15 cellular contexts compared by ENCODE assay signal in genomic region chr16:8623634-8624033, GRCh38. TPM values are rescaled to one million over a fixed set of nuclear protein-coding genes. Genes with fewer than 3 reads are reported as not detected.
DNase-seq lines count a peak whose midpoint lies in the region; ATAC-seq and TF ChIP-seq lines count a peak whose summit lies in the region.
"Had no signal": no experiment of that assay in that cellular context is flagged by ENCODE, and none has a peak within 500 bp of the region (broad histone marks: within the 10 kb centered on the region; RNA-seq: fewer than 3 reads in every experiment).

No MANE protein-coding gene starts in this region.

- no peaks in the 10 kb centered on the region for H3K9me2 ChIP-seq in Loucy (replicated peaks; ENCODE audit: low read depth, low read length)

- ATAC-seq in psoas muscle, result no peak
- ATAC-seq: heart right ventricle had no signal

- H3K27me3 ChIP-seq in Loucy (ENCODE audit: insufficient read depth, low read length, poor library complexity, severe bottlenecking) (no peaks in the 10 kb centered on the region), psoas muscle (ENCODE audit: insufficient read depth in 3 of 3, low read length in 2 of 3) (no peaks in the 10 kb centered on the region)
- H3K27me3 ChIP-seq: dorsolateral prefrontal cortex, heart right ventricle had no signal

- intact Hi-C loops in activated CD4-positive, alpha-beta T cell treated with anti-CD3 and anti-CD28 coated beads, Interleukin-2, amount 10 ng/mL, durations not matched to agents 24 days and 14 days (cut with micrococcal nuclease), result loop anchor here (2.0 to 5.0 kb wide), 3 partner anchors 34 to 57 kb away; no protein-coding TSS in a partner anchor
- intact Hi-C loops in psoas muscle (cut with DNase I), result no loop called here
- intact Hi-C loops in activated CD4-positive, alpha-beta memory T cell treated with anti-CD3 and anti-CD28 coated beads for 36 hours (cut with micrococcal nuclease), result loop anchor here (5.0 kb wide), 1 partner anchor 49 kb away; the partner anchor contains the start of gene ABAT

- H3K9me3 Mint-ChIP-seq in activated CD4-positive, alpha-beta T cell treated with anti-CD3 and anti-CD28 coated beads, Interleukin-2, amount 10 ng/mL, durations not matched to agents 24 days and 14 days, result no peaks in the 10 kb centered on the region
- no peaks in the 10 kb centered on the region for H3K9me3 Mint-ChIP-seq in activated CD4-positive, alpha-beta T cell treated with anti-CD3 and anti-CD28 coated beads, Interleukin-2, amount 10 ng/mL, durations not matched to agents 7 days and 5 days
- H3K9me3 Mint-ChIP-seq in chondrocyte (ENCODE audit: low read depth), result no peaks in the 10 kb centered on the region
- H3K9me3 Mint-ChIP-seq in activated CD4-positive, alpha-beta memory T cell treated with anti-CD3 and anti-CD28 coated beads for 36 hours, result no peaks in the 10 kb centered on the region

- TF ChIP-seq CTCF in Loucy (conservative IDR thresholded peaks at IDR 0.05; ENCODE audit: low read length) (no peak), fibroblast of mammary gland (conservative IDR thresholded peaks at IDR 0.05; ENCODE audit: control insufficient read depth, insufficient read depth, low read depth, low read length) (no peak), psoas muscle (IDR thresholded peaks at IDR 0.05) (no peak), chondrocyte (IDR thresholded peaks at IDR 0.05) (no peak)

- H3K4me3 Mint-ChIP-seq in activated CD4-positive, alpha-beta T cell treated with anti-CD3 and anti-CD28 coated beads, Interleukin-2, amount 10 ng/mL, durations not matched to agents 24 days and 14 days, result peak overlapping the region; percentile 39
- no peak overlapping the region for H3K4me3 Mint-ChIP-seq in activated CD4-positive, alpha-beta T cell treated with anti-CD3 and anti-CD28 coated beads, Interleukin-2, amount 10 ng/mL, durations not matched to agents 7 days and 5 days
- H3K4me3 Mint-ChIP-seq in chondrocyte (ENCODE audit: unreplicated experiment), result no peak overlapping the region
- H3K4me3 Mint-ChIP-seq in activated CD4-positive, alpha-beta memory T cell treated with anti-CD3 and anti-CD28 coated beads for 36 hours, result no peak overlapping the region

- peaks cover 6% of the 10 kb centered on the region; the same call in 1 of the 2 replicates for H3K36me3 ChIP-seq in Loucy (ENCODE audit: insufficient read depth, low read length)
- peaks cover 6 to 34% of the 10 kb centered on the region in 2 donors for H3K36me3 ChIP-seq in psoas muscle (ENCODE audit: insufficient read depth in 1 of 2, low read depth in 1 of 2)

- no peak overlapping the region for H3K27ac Mint-ChIP-seq in activated CD4-positive, alpha-beta T cell treated with anti-CD3 and anti-CD28 coated beads, Interleukin-2, amount 10 ng/mL, durations not matched to agents 24 days and 14 days
- H3K27ac Mint-ChIP-seq in activated CD4-positive, alpha-beta T cell treated with anti-CD3 and anti-CD28 coated beads, Interleukin-2, amount 10 ng/mL, durations not matched to agents 7 days and 5 days, result no peak overlapping the region
- H3K27ac Mint-ChIP-seq in chondrocyte (ENCODE audit: unreplicated experiment), result no peak overlapping the region
- no peak overlapping the region for H3K27ac Mint-ChIP-seq in activated CD4-positive, alpha-beta memory T cell treated with anti-CD3 and anti-CD28 coated beads for 36 hours

- peak overlapping the region; percentile 76 for H3K4me2 ChIP-seq in Loucy (ENCODE audit: low read depth, low read length, poor library complexity, severe bottlenecking)

- H3K9ac ChIP-seq in Loucy (ENCODE audit: low read depth, low read length, poor library complexity, severe bottlenecking), result no peak overlapping the region

- POLR2A ChIA-PET in activated CD4-positive, alpha-beta T cell treated with anti-CD3 and anti-CD28 coated beads, Interleukin-2, amount 10 ng/mL, durations not matched to agents 7 days and 5 days (lab: Charles Lee), result no interaction called here
- POLR2A ChIA-PET in activated CD4-positive, alpha-beta memory T cell treated with anti-CD3 and anti-CD28 coated beads for 36 hours (lab: Charles Lee), result no interaction called here

- peak overlapping the region; percentile 19 for H3K27ac ChIP-seq in psoas muscle
- H3K27ac ChIP-seq: dorsolateral prefrontal cortex, heart right ventricle had no signal

- DNase-seq in activated CD4-positive, alpha-beta T cell treated with anti-CD3 and anti-CD28 coated beads, Interleukin-2, amount 10 ng/mL, durations not matched to agents 24 days and 14 days, result no peak
- no peak for DNase-seq in activated CD4-positive, alpha-beta T cell treated with anti-CD3 and anti-CD28 coated beads, Interleukin-2, amount 10 ng/mL, durations not matched to agents 7 days and 5 days
- peak; percentile 61 for DNase-seq in fibroblast of mammary gland (ENCODE audit: low read depth)
- no peak for DNase-seq in psoas muscle
- no peak for DNase-seq in middle frontal gyrus (ENCODE audit: extremely low spot score, low spot score)
- DNase-seq in chondrocyte (ENCODE audit: low spot score), result no peak
- no peak for DNase-seq in activated CD4-positive, alpha-beta memory T cell treated with anti-CD3 and anti-CD28 coated beads for 36 hours
- DNase-seq: activated CD4-positive, alpha-beta T cell treated with anti-CD3 and anti-CD28 coated beads for 1 hour; activated naive CD4-positive, alpha-beta T cell treated with anti-CD3 and anti-CD28 coated beads, Interleukin-2, amount 50 U/mL, for 16 hours; dorsolateral prefrontal cortex; heart right ventricle; NCI-H1092 had no signal

- H2AFZ ChIP-seq in Loucy (ENCODE audit: low read length), result no peak overlapping the region

- H3K9me3 ChIP-seq in Loucy (ENCODE audit: insufficient read depth, low read depth, low read length) (no peaks in the 10 kb centered on the region), psoas muscle (no peaks in the 10 kb centered on the region)
- H3K9me3 ChIP-seq: heart right ventricle had no signal

- H3K27me3 Mint-ChIP-seq in activated CD4-positive, alpha-beta T cell treated with anti-CD3 and anti-CD28 coated beads, Interleukin-2, amount 10 ng/mL, durations not matched to agents 24 days and 14 days, result peaks cover 9% of the 10 kb centered on the region
- peaks cover 13% of the 10 kb centered on the region for H3K27me3 Mint-ChIP-seq in activated CD4-positive, alpha-beta T cell treated with anti-CD3 and anti-CD28 coated beads, Interleukin-2, amount 10 ng/mL, durations not matched to agents 7 days and 5 days
- H3K27me3 Mint-ChIP-seq in chondrocyte (ENCODE audit: low read depth), result peaks cover 6% of the 10 kb centered on the region
- H3K27me3 Mint-ChIP-seq in activated CD4-positive, alpha-beta memory T cell treated with anti-CD3 and anti-CD28 coated beads for 36 hours, result no peaks in the 10 kb centered on the region

- H3F3A ChIP-seq in Loucy (ENCODE audit: low read depth), result no peaks in the 10 kb centered on the region

- H3K4me1 ChIP-seq in Loucy (ENCODE audit: insufficient read depth, low read length, poor library complexity, severe bottlenecking) (peaks cover 7% of the 10 kb centered on the region), psoas muscle (peaks cover 18% of the 10 kb centered on the region)

- H3K4me3 ChIP-seq in Loucy (ENCODE audit: low read length, poor library complexity, severe bottlenecking) (peak overlapping the region; percentile 9), fibroblast of mammary gland (ENCODE audit: control insufficient read depth, low read depth, low read length) (no peak overlapping the region), psoas muscle (peak overlapping the region; percentile 85)
- H3K4me3 ChIP-seq: heart right ventricle had no signal

- H3K36me3 Mint-ChIP-seq in activated CD4-positive, alpha-beta T cell treated with anti-CD3 and anti-CD28 coated beads, Interleukin-2, amount 10 ng/mL, durations not matched to agents 24 days and 14 days (ENCODE audit: low read depth), result peaks cover 34% of the 10 kb centered on the region
- peaks cover 27% of the 10 kb centered on the region for H3K36me3 Mint-ChIP-seq in activated CD4-positive, alpha-beta T cell treated with anti-CD3 and anti-CD28 coated beads, Interleukin-2, amount 10 ng/mL, durations not matched to agents 7 days and 5 days (ENCODE audit: low read depth)
- H3K36me3 Mint-ChIP-seq in chondrocyte (ENCODE audit: low read depth), result peaks cover 19% of the 10 kb centered on the region
- H3K36me3 Mint-ChIP-seq in activated CD4-positive, alpha-beta memory T cell treated with anti-CD3 and anti-CD28 coated beads for 36 hours, result peaks cover 19% of the 10 kb centered on the region

- peaks cover 12% of the 10 kb centered on the region for H4K20me1 ChIP-seq in Loucy (ENCODE audit: insufficient read depth, low read length, poor library complexity, severe bottlenecking)

- CTCF ChIA-PET in activated CD4-positive, alpha-beta T cell treated with anti-CD3 and anti-CD28 coated beads, Interleukin-2, amount 10 ng/mL, durations not matched to agents 7 days and 5 days (lab: Charles Lee), result no interaction called here
- CTCF ChIA-PET in activated CD4-positive, alpha-beta memory T cell treated with anti-CD3 and anti-CD28 coated beads for 36 hours (lab: Charles Lee), result no interaction called here

- H3K4me1 Mint-ChIP-seq in activated CD4-positive, alpha-beta T cell treated with anti-CD3 and anti-CD28 coated beads, Interleukin-2, amount 10 ng/mL, durations not matched to agents 24 days and 14 days, result peaks cover 16% of the 10 kb centered on the region
- peaks cover 28% of the 10 kb centered on the region for H3K4me1 Mint-ChIP-seq in activated CD4-positive, alpha-beta T cell treated with anti-CD3 and anti-CD28 coated beads, Interleukin-2, amount 10 ng/mL, durations not matched to agents 7 days and 5 days
- peaks cover 14% of the 10 kb centered on the region for H3K4me1 Mint-ChIP-seq in chondrocyte (ENCODE audit: low read depth)
- peaks cover 34% of the 10 kb centered on the region for H3K4me1 Mint-ChIP-seq in activated CD4-positive, alpha-beta memory T cell treated with anti-CD3 and anti-CD28 coated beads for 36 hours (ENCODE audit: low read depth)

- peaks cover 27% of the 10 kb centered on the region for H3K79me2 ChIP-seq in Loucy (ENCODE audit: insufficient read depth, low read length)

RNA-seq across cellular contexts. Expression of gene METTL22, which starts 2.1 kb away (rescaled TPM):
- total RNA-seq in activated CD4-positive, alpha-beta T cell treated with anti-CD3 and anti-CD28 coated beads, Interleukin-2, amount 10 ng/mL, durations not matched to agents 24 days and 14 days, result 36.2 and 38.4 TPM in 2 replicates
- total RNA-seq in activated CD4-positive, alpha-beta T cell treated with anti-CD3 and anti-CD28 coated beads, Interleukin-2, amount 10 ng/mL, durations not matched to agents 7 days and 5 days, result 10 to 100 TPM; 28.7 to 30.2 TPM
- total RNA-seq in psoas muscle (10 to 100 TPM; 66.4 to 85.9 (median 74.8) TPM), chondrocyte (33.5 to 39.9 TPM (median 33.9 TPM) in 3 replicates)
- 10 to 100 TPM; 46.7 to 75.6 (median 69.9) TPM for polyA plus RNA-seq in psoas muscle
- 10 to 100 TPM; 26.4 to 30.8 TPM for total RNA-seq in activated CD4-positive, alpha-beta memory T cell treated with anti-CD3 and anti-CD28 coated beads for 36 hours

RNA-seq across cellular contexts. Expression of gene TMEM114, which starts 33.3 kb away (rescaled TPM):
- not detected in 2 replicates for total RNA-seq in activated CD4-positive, alpha-beta T cell treated with anti-CD3 and anti-CD28 coated beads, Interleukin-2, amount 10 ng/mL, durations not matched to agents 24 days and 14 days
- total RNA-seq in activated CD4-positive, alpha-beta T cell treated with anti-CD3 and anti-CD28 coated beads, Interleukin-2, amount 10 ng/mL, durations not matched to agents 7 days and 5 days, result not detected
- total RNA-seq in psoas muscle (not detected), chondrocyte (not detected in 3 replicates)
- not detected for polyA plus RNA-seq in psoas muscle
- total RNA-seq in activated CD4-positive, alpha-beta memory T cell treated with anti-CD3 and anti-CD28 coated beads for 36 hours, result not detected
- total RNA-seq: lung microvascular endothelial cell, temporal lobe had no signal
- polyA plus RNA-seq: heart right ventricle had no signal

RNA-seq across cellular contexts. Expression of gene ABAT, which starts 50.8 kb away (rescaled TPM):
- 5.0 and 5.9 TPM in 2 replicates for total RNA-seq in activated CD4-positive, alpha-beta T cell treated with anti-CD3 and anti-CD28 coated beads, Interleukin-2, amount 10 ng/mL, durations not matched to agents 24 days and 14 days
- 1 to 10 TPM; 5.4 to 5.6 TPM for total RNA-seq in activated CD4-positive, alpha-beta T cell treated with anti-CD3 and anti-CD28 coated beads, Interleukin-2, amount 10 ng/mL, durations not matched to agents 7 days and 5 days
- total RNA-seq in psoas muscle, result 1 to 10 TPM in 2 of 4 donors, under 1 TPM in 2; 0.64 to 1.7 (median 0.97) TPM
- under 1 TPM; 0.55 to 0.91 (median 0.68) TPM for polyA plus RNA-seq in psoas muscle
- 2.1 to 3.1 TPM (median 2.1 TPM) in 3 replicates for total RNA-seq in chondrocyte
- 10 to 100 TPM in 1 of 2 experiments, 1 to 10 TPM in 1; 8.7 to 10.0 TPM for total RNA-seq in activated CD4-positive, alpha-beta memory T cell treated with anti-CD3 and anti-CD28 coated beads for 36 hours

Comparison
In these comparisons a context has a peak if more than half of its experiments do, and no peak if none do; other contexts are left out.
1. intact Hi-C loops: an anchor here in activated CD4-positive, alpha-beta T cell treated with anti-CD3 and anti-CD28 coated beads, Interleukin-2, amount 10 ng/mL, durations not matched to agents 24 days and 14 days (2.0 to 5.0 kb wide) and activated CD4-positive, alpha-beta memory T cell treated with anti-CD3 and anti-CD28 coated beads for 36 hours (5.0 kb wide); none called in psoas muscle.